ENCODE assay signal across 12 cellular contexts in genomic region chr1:247905899-247906503, GRCh38. TPM values are rescaled to one million over a fixed set of nuclear protein-coding genes. Genes with fewer than 3 reads are reported as not detected.
DNase-seq lines count a peak whose midpoint lies in the region; ATAC-seq and TF ChIP-seq lines count a peak whose summit lies in the region.
"Had no signal": no experiment of that assay in that cellular context is flagged by ENCODE, and none has a peak within 500 bp of the region (broad histone marks: within the 10 kb centered on the region; RNA-seq: fewer than 3 reads in every experiment).

No MANE protein-coding gene starts in this region.

- H4K20me1 ChIP-seq in OCI-LY7 (ENCODE audit: insufficient read depth, low read length), result no peaks in the 10 kb centered on the region

- peaks cover 5% of the 10 kb centered on the region for H3K9me3 Mint-ChIP-seq in T-helper 2 cell treated with Interferon-gamma antibody and Interleukin-4, amounts not matched to agents 5 μg/mL and 100 μg/mL, for 36 hours

- H3K4me1 ChIP-seq in ascending aorta, result no peaks in the 10 kb centered on the region
- no peaks in the 10 kb centered on the region for H3K4me1 ChIP-seq in OCI-LY7 (ENCODE audit: insufficient read depth, low read length, poor library complexity, severe bottlenecking)

- no peak overlapping the region for H2AFZ ChIP-seq in OCI-LY7 (ENCODE audit: low read length)

- H3K36me3 Mint-ChIP-seq in T-helper 2 cell treated with Interferon-gamma antibody and Interleukin-4, amounts not matched to agents 5 μg/mL and 100 μg/mL, for 36 hours (ENCODE audit: low read depth), result no peaks in the 10 kb centered on the region

- intact Hi-C loops in ascending aorta (cut with DNase I) (no loop called here), OCI-LY7 (cut with micrococcal nuclease; ENCODE audit: unreplicated experiment) (no loop called here)

- H3K4me3 ChIP-seq in SK-N-MC (no peak overlapping the region; the same call in 1 of the 2 replicates), ascending aorta (peak overlapping the region; percentile 27 to 51), skin epidermis (peak overlapping the region in 4 of 7 experiments; percentile 0 to 23 (median 7)), OCI-LY7 (ENCODE audit: low read depth, low read length, poor library complexity, severe bottlenecking) (no peak overlapping the region)

- H3K36me3 ChIP-seq in SK-N-MC (ENCODE audit: insufficient read depth, low read length) (no peaks in the 10 kb centered on the region), ascending aorta (no peaks in the 10 kb centered on the region), OCI-LY7 (ENCODE audit: insufficient read depth, low read length) (no peaks in the 10 kb centered on the region)
- H3K36me3 ChIP-seq: transverse colon had no signal

- no peaks in the 10 kb centered on the region for H3K9me2 ChIP-seq in OCI-LY7 (ENCODE audit: insufficient read depth, low read length)

- DNase-seq in T-helper 2 cell treated with Interferon-gamma antibody and Interleukin-4, amounts not matched to agents 5 μg/mL and 100 μg/mL, for 36 hours (ENCODE audit: low spot score), result no peak
- no peak for DNase-seq in T-helper 2 cell
- no peak for DNase-seq in SK-N-MC (ENCODE audit: low read depth, low spot score)
- DNase-seq in ascending aorta (ENCODE audit: low spot score in 2 of 2), result no peak
- DNase-seq in GOT3 (lab: John Stamatoyannopoulos, UW), result no peak
- no peak for DNase-seq in OCI-LY7 (ENCODE audit: low spot score)
- DNase-seq: NCI-H446 treated with DMSO at 0.1 percent for 48 hours, Right ventricle myocardium superior had no signal

- H3K27ac Mint-ChIP-seq in T-helper 2 cell treated with Interferon-gamma antibody and Interleukin-4, amounts not matched to agents 5 μg/mL and 100 μg/mL, for 36 hours, result peak overlapping the region; percentile 50

- no peaks in the 10 kb centered on the region for H3K79me2 ChIP-seq in OCI-LY7 (ENCODE audit: insufficient read depth, low read depth, low read length)

- peak overlapping the region; percentile 77 for H3K4me3 Mint-ChIP-seq in T-helper 2 cell treated with Interferon-gamma antibody and Interleukin-4, amounts not matched to agents 5 μg/mL and 100 μg/mL, for 36 hours

- CTCF ChIA-PET in OCI-LY7 (lab: Charles Lee; ENCODE audit: unreplicated experiment), result no interaction called here

- peaks cover 8% of the 10 kb centered on the region for H3K4me1 Mint-ChIP-seq in T-helper 2 cell treated with Interferon-gamma antibody and Interleukin-4, amounts not matched to agents 5 μg/mL and 100 μg/mL, for 36 hours (ENCODE audit: low read depth)

- H3K27me3 Mint-ChIP-seq in T-helper 2 cell treated with Interferon-gamma antibody and Interleukin-4, amounts not matched to agents 5 μg/mL and 100 μg/mL, for 36 hours (ENCODE audit: low read depth), result peaks cover 2% of the 10 kb centered on the region

- H3K27ac ChIP-seq in SK-N-MC (peak overlapping the region; percentile 68; the same call in 1 of the 2 replicates), ascending aorta (no peak overlapping the region), skin epidermis (no peak overlapping the region), OCI-LY7 (ENCODE audit: low read depth, low read length, poor library complexity, severe bottlenecking) (no peak overlapping the region)
- H3K27ac ChIP-seq: transverse colon had no signal

- H3K9ac ChIP-seq in SK-N-MC (ENCODE audit: insufficient read length), result no peak overlapping the region

- TF ChIP-seq CTCF in ascending aorta (IDR thresholded peaks at IDR 0.05) (no peak), OCI-LY7 (conservative IDR thresholded peaks at IDR 0.05; ENCODE audit: low read length) (no peak)

- no peak overlapping the region for H3K4me2 ChIP-seq in OCI-LY7 (ENCODE audit: low read length)

- no peaks in the 10 kb centered on the region for H3K27me3 ChIP-seq in ascending aorta
- H3K27me3 ChIP-seq: transverse colon had no signal

- ATAC-seq in HG02938 (IDR thresholded peaks at IDR 0.05; ENCODE audit: unreplicated experiment), result no peak

- no TSS peak for BruUV-seq in OCI-LY7 (replicated peaks; lab: Mats Ljungman, UMichigan)

- POLR2A ChIA-PET in OCI-LY7 (lab: Charles Lee), result interaction anchor here (0.6 kb wide), 1 partner anchor 365 kb away, joined by 4 read pairs; no protein-coding TSS in a partner anchor

- no peaks in the 10 kb centered on the region for H3K9me3 ChIP-seq in SK-N-MC (ENCODE audit: low read depth, low read length)
- H3K9me3 ChIP-seq in ascending aorta, result no peaks in the 10 kb centered on the region
- no peaks in the 10 kb centered on the region for H3K9me3 ChIP-seq in OCI-LY7 (ENCODE audit: low read length)
- H3K9me3 ChIP-seq: transverse colon had no signal

RNA-seq across cellular contexts. Expression of gene OR2W3, which starts 10.6 kb away (rescaled TPM):
- not detected for total RNA-seq in ascending aorta
- total RNA-seq in OCI-LY7 (2014; rRNA removed; shearing (Covaris generic)), result not detected in 2 replicates
- not detected in 2 replicates for total RNA-seq in OCI-LY7 (2022)
- total RNA-seq: Right ventricle myocardium superior had no signal

RNA-seq across cellular contexts. Expression of gene OR2T8, which starts 14.1 kb away (rescaled TPM):
- total RNA-seq in ascending aorta, result not detected
- total RNA-seq in OCI-LY7 (2014; rRNA removed; shearing (Covaris generic)), result not detected in 2 replicates
- total RNA-seq in OCI-LY7 (2022), result not detected in 2 replicates
- total RNA-seq: osteoblast, Right ventricle myocardium superior, transverse colon had no signal

RNA-seq across cellular contexts. Expression of gene OR2AJ1, which starts 18.7 kb away (rescaled TPM):
- not detected for total RNA-seq in ascending aorta
- total RNA-seq in OCI-LY7 (2014; rRNA removed; shearing (Covaris generic)), result not detected in 2 replicates
- total RNA-seq in OCI-LY7 (2022), result not detected in 2 replicates
- total RNA-seq: osteoblast, Right ventricle myocardium superior, transverse colon had no signal

RNA-seq across cellular contexts. Expression of gene OR2L8, which starts 42.7 kb away (rescaled TPM):
- total RNA-seq in ascending aorta (not detected), OCI-LY7 (2022) (not detected in 2 replicates)
- not detected in 2 replicates for total RNA-seq in OCI-LY7 (2014; rRNA removed; shearing (Covaris generic))
- total RNA-seq: osteoblast, Right ventricle myocardium superior, transverse colon had no signal

RNA-seq across cellular contexts. Expression of gene TRIM58, which starts 49.0 kb away (rescaled TPM):
- 0.53 TPM for total RNA-seq in ascending aorta
- total RNA-seq in OCI-LY7 (2014; rRNA removed; shearing (Covaris generic)), result not detected in 2 replicates
- total RNA-seq in OCI-LY7 (2022), result not detected in 2 replicates

Comparison
In these comparisons a context has a peak if more than half of its experiments do, and no peak if none do; other contexts are left out.
1. H3K4me3 ChIP-seq: peak in ascending aorta (2 of 2) and skin epidermis (4 of 7); none in SK-N-MC (single experiment) and OCI-LY7 (single experiment).